ENCODE assay signal across 8 cellular contexts in genomic region chr9:129549684-129550083, GRCh38.
DNase-seq lines count a peak whose midpoint lies in the region; ATAC-seq and TF ChIP-seq lines count a peak whose summit lies in the region.

No MANE protein-coding gene starts in this region.

- 24 to 36% methylated on average over 9 to 21 of the region's 30 CpGs for WGBS in thyroid gland, 2 donors

- TF ChIP-seq POLR2A in thyroid gland (IDR thresholded peaks at IDR 0.05) = no peak

- H3K27me3 ChIP-seq in effector memory CD4-positive, alpha-beta T cell (replicated peaks; ENCODE audit: control insufficient read depth, insufficient read depth, low read length, poor library complexity, severe bottlenecking) = peaks cover 24% of the 10 kb centered on the region
- no peaks in the 10 kb centered on the region for H3K27me3 ChIP-seq in thyroid gland

- no peaks in the 10 kb centered on the region for H3K36me3 ChIP-seq in effector memory CD4-positive, alpha-beta T cell (ENCODE audit: control insufficient read depth, insufficient read depth, low read length)
- H3K36me3 ChIP-seq in thyroid gland = no peaks in the 10 kb centered on the region

- no peak for ATAC-seq in HG03521 (IDR thresholded peaks at IDR 0.05; ENCODE audit: unreplicated experiment)

- no peaks in the 10 kb centered on the region for H3K9me3 ChIP-seq in effector memory CD4-positive, alpha-beta T cell (ENCODE audit: control insufficient read depth, low read length)
- no peaks in the 10 kb centered on the region for H3K9me3 ChIP-seq in thyroid gland

- TF ChIP-seq CTCF in thyroid gland (IDR thresholded peaks at IDR 0.05) = no peak

- DNase-seq in T-helper 1 cell = no peak
- no peak for DNase-seq in effector memory CD4-positive, alpha-beta T cell
- DNase-seq in medulla oblongata (ENCODE audit: extremely low spot score) = peak; percentile 77
- DNase-seq in thyroid gland = peak in 1 of 2 donors; percentile 40
- no peak for DNase-seq in cerebellar nuclear complex (lab: John Stamatoyannopoulos, UW)
- DNase-seq in NCI-H774 (lab: John Stamatoyannopoulos, UW) = no peak

- no peaks in the 10 kb centered on the region for H3K9me3 Mint-ChIP-seq in T-helper 1 cell treated with Interleukin-12 subunit alpha and Interleukin-12 subunit beta and Interleukin-4 antibody, amounts not matched to agents 30 μg/mL and 1 μg/mL, for 36 hours

- H3K4me1 Mint-ChIP-seq in T-helper 1 cell treated with Interleukin-12 subunit alpha and Interleukin-12 subunit beta and Interleukin-4 antibody, amounts not matched to agents 30 μg/mL and 1 μg/mL, for 36 hours (ENCODE audit: low read depth) = peaks cover 8% of the 10 kb centered on the region

- peak overlapping the region; percentile 29 for H3K4me3 ChIP-seq in effector memory CD4-positive, alpha-beta T cell (ENCODE audit: insufficient read depth, low read depth, low read length, poor library complexity, severe bottlenecking)
- peak overlapping the region in 1 of 3 donors; percentile 39 for H3K4me3 ChIP-seq in thyroid gland (replicated peaks in 1 of 3)

- H3K4me1 ChIP-seq in effector memory CD4-positive, alpha-beta T cell (ENCODE audit: control insufficient read depth, insufficient read depth, low read length, poor library complexity, severe bottlenecking) = peaks cover 3% of the 10 kb centered on the region
- peaks cover 9 to 33% of the 10 kb centered on the region in 2 donors for H3K4me1 ChIP-seq in thyroid gland

- peaks cover 47% of the 10 kb centered on the region for H3K27me3 Mint-ChIP-seq in T-helper 1 cell treated with Interleukin-12 subunit alpha and Interleukin-12 subunit beta and Interleukin-4 antibody, amounts not matched to agents 30 μg/mL and 1 μg/mL, for 36 hours (ENCODE audit: low read depth)

- peak overlapping the region; percentile 69 for H3K4me3 Mint-ChIP-seq in T-helper 1 cell treated with Interleukin-12 subunit alpha and Interleukin-12 subunit beta and Interleukin-4 antibody, amounts not matched to agents 30 μg/mL and 1 μg/mL, for 36 hours

- no peak overlapping the region for H3K27ac Mint-ChIP-seq in T-helper 1 cell treated with Interleukin-12 subunit alpha and Interleukin-12 subunit beta and Interleukin-4 antibody, amounts not matched to agents 30 μg/mL and 1 μg/mL, for 36 hours

- H3K27ac ChIP-seq in effector memory CD4-positive, alpha-beta T cell (ENCODE audit: insufficient read depth, low read length, poor library complexity, severe bottlenecking) = no peak overlapping the region
- H3K27ac ChIP-seq in thyroid gland = peak overlapping the region; percentile 33 to 70 (median 51)

- intact Hi-C loops in thyroid gland (cut with DNase I) = no loop called here

- H3K36me3 Mint-ChIP-seq in T-helper 1 cell treated with Interleukin-12 subunit alpha and Interleukin-12 subunit beta and Interleukin-4 antibody, amounts not matched to agents 30 μg/mL and 1 μg/mL, for 36 hours (ENCODE audit: low read depth) = peaks cover 1% of the 10 kb centered on the region
